Comparison of ENCODE assay signal across 9 cellular contexts in genomic region chr4:88526221-88526815, GRCh38. TPM values are rescaled to one million over a fixed set of nuclear protein-coding genes. Genes with fewer than 3 reads are reported as not detected.
DNase-seq lines count a peak whose midpoint lies in the region; ATAC-seq, FAIRE-seq and TF ChIP-seq lines count a peak whose summit lies in the region.
"Had no signal": no experiment of that assay in that cellular context is flagged by ENCODE, and none has a peak within 500 bp of the region (broad histone marks: within the 10 kb centered on the region; RNA-seq: fewer than 3 reads in every experiment).

No MANE protein-coding gene starts in this region.

- H3K4me3 ChIP-seq in A549 = no peak overlapping the region
- no peak overlapping the region for H3K4me3 ChIP-seq in fibroblast of mammary gland (ENCODE audit: control insufficient read depth, low read depth, low read length)
- no peak overlapping the region for H3K4me3 ChIP-seq in MG63

- no peak for TF ChIP-seq EP300 in A549 (IDR thresholded peaks at IDR 0.05)

- H3K27ac ChIP-seq in A549 = peak overlapping the region in 1 of 2 experiments; percentile 53; a peak in 2 of 6 replicates

- H3K27me3 ChIP-seq in MG63 = no peaks in the 10 kb centered on the region

- peaks cover 26% of the 10 kb centered on the region; the same call in 2 of the 3 replicates for H3K4me1 ChIP-seq in A549

- DNase-seq in A549 (ENCODE audit: low read depth in 1 of 2, low spot score in 1 of 2) (no peak), GF-D8 (lab: John Stamatoyannopoulos, UW) (peak; percentile 26), RPMI7951 (ENCODE audit: low read depth) (peak; percentile 22), fibroblast of mammary gland (ENCODE audit: low read depth) (peak; percentile 34), NCI-H2171 treated with DMSO at 0.1 percent for 48 hours (lab: John Stamatoyannopoulos, UW) (no peak), NCI-H2081 treated with DMSO at 0.1 percent for 48 hours (lab: John Stamatoyannopoulos, UW) (no peak), MG63 (no peak)
- DNase-seq: effector CD4-positive, alpha-beta T cell had no signal

- TF ChIP-seq POLR2A in A549 (IDR thresholded peaks at IDR 0.05; ENCODE audit: low read length) = no peak

- peaks cover 4% of the 10 kb centered on the region for H3K36me3 ChIP-seq in MG63

- H3K9me3 ChIP-seq in A549 = no peaks in the 10 kb centered on the region
- no peaks in the 10 kb centered on the region for H3K9me3 ChIP-seq in MG63

- TF ChIP-seq CTCF in A549 (IDR thresholded peaks at IDR 0.05) = peak; percentile 51
- TF ChIP-seq CTCF in fibroblast of mammary gland (conservative IDR thresholded peaks at IDR 0.05; ENCODE audit: control insufficient read depth, insufficient read depth, low read depth, low read length) = peak; percentile 24

- POLR2A ChIA-PET in A549 (lab: Yijun Ruan, JAX) = no interaction called here

- whole genome bisulfite sequencing in A549 (ENCODE audit: missing lambda C conversion rate) = 27% methylated on average over 1 of the region's 1 CpG

- TF ChIP-seq RAD21 in A549 (conservative IDR thresholded peaks at IDR 0.05 in 1 of 2, IDR thresholded peaks at IDR 0.05 in 1 of 2) = peak; percentile 12 to 42; a peak in 2 of 5 replicates

- no peak for FAIRE-seq in A549 (lab: Jason Lieb, UNC)

- peak overlapping the region; percentile 33; the same call in 2 of the 3 replicates for H3K4me2 ChIP-seq in A549

- CTCF ChIA-PET in A549 (lab: Yijun Ruan, JAX) = interaction anchor here (0.6 to 4.7 kb wide), 9 partner anchors 13 to 272 kb away, joined by 3 to 41 read pairs (median 4); no protein-coding TSS in a partner anchor

- ATAC-seq in A549 (no peak), HG02938 (IDR thresholded peaks at IDR 0.05; ENCODE audit: unreplicated experiment) (no peak)

TF ChIP-seq in A549, 52 proteins besides CTCF, POLR2A, EP300 and RAD21:
- peak; percentile 52 for TF ChIP-seq SMC3 (IDR thresholded peaks at IDR 0.05)
- TF ChIP-seq HES2 (IDR thresholded peaks at IDR 0.05) = no peak

RNA-seq across cellular contexts. Expression of gene PYURF, which starts 2.7 kb away (rescaled TPM):
- polyA plus RNA-seq in A549 (2011; rRNA removed) (51.1 and 70.2 TPM in 2 replicates), A549 (2017; fragmentation: RNase III; extraction: RNeasy Plus Mini Kit Qiagen cat#74134 plus additional on column Dnase treatment) (70.1 to 76.9 TPM (median 72.7 TPM) in 3 replicates)
- 36.9 and 40.0 TPM in 2 replicates for polyA plus RNA-seq in A549 (2012; cell fraction: cytosol; rRNA removed)
- 8.9 and 12.8 TPM in 2 replicates for polyA plus RNA-seq in A549 (2012; cell fraction: nucleus; rRNA removed)
- 7.1 and 7.9 TPM in 2 replicates for polyA minus RNA-seq in A549 (2011; rRNA and poly(A)+ RNA removed)
- total RNA-seq in RPMI7951 (2014; rRNA removed; shearing (Covaris generic)) = 85.2 and 91.3 TPM in 2 replicates
- 118 and 187 TPM in 2 replicates for total RNA-seq in MG63 (2014; rRNA removed; shearing (Covaris generic); ENCODE audit: low replicate concordance)

Comparison
In these comparisons a context has a peak if more than half of its experiments do, and no peak if none do; other contexts are left out.
1. DNase-seq: peak in GF-D8 (single experiment), RPMI7951 (single experiment) and fibroblast of mammary gland (single experiment); none in A549 (0 of 2), NCI-H2171 treated with DMSO at 0.1 percent for 48 hours (single experiment), NCI-H2081 treated with DMSO at 0.1 percent for 48 hours (single experiment) and MG63 (single experiment).